In genomic region chr3:150059729-150060128, GRCh38 we compare ENCODE assay signal across 24 cellular contexts.
A peak's percentile ranks its signal among the peaks of the same experiment; 100 is the strongest.
DNase-seq lines count a peak whose midpoint lies in the region; ATAC-seq, FAIRE-seq and TF ChIP-seq lines count a peak whose summit lies in the region.
"Had no signal": no experiment of that assay in that cellular context is flagged by ENCODE, and none has a peak within 500 bp of the region (broad histone marks: within the 10 kb centered on the region; RNA-seq: fewer than 3 reads in every experiment).

No MANE protein-coding gene starts in this region.

- H3K4me1 ChIP-seq in astrocyte (ENCODE audit: insufficient read depth, low read length), result peaks cover 7% of the 10 kb centered on the region
- H3K4me1 ChIP-seq in psoas muscle, result peaks cover 46% of the 10 kb centered on the region
- H3K4me1 ChIP-seq in Karpas-422 (ENCODE audit: low read length), result peaks cover 14% of the 10 kb centered on the region
- H3K4me1 ChIP-seq in HAP-1, result 0 out of 2 replicates have a peak, but pooled peaks cover 3% of the 10 kb centered on the region
- H3K4me1 ChIP-seq: left lung, upper lobe of right lung had no signal

- ATAC-seq in psoas muscle (no peak), GM21717 (IDR thresholded peaks at IDR 0.05; ENCODE audit: unreplicated experiment) (no peak)
- ATAC-seq: activated naive CD8-positive, alpha-beta T cell treated with anti-CD3 and anti-CD28 coated beads, Interleukin-2, amount 50 U/mL, for 24 hours; left lung; right cardiac atrium; stimulated activated naive CD8-positive, alpha-beta T cell treated with anti-CD3 and anti-CD28 coated beads, Interleukin-15, amount 100 ng/mL, for 72 hours; upper lobe of right lung had no signal

- H3K27ac Mint-ChIP-seq in astrocyte (ENCODE audit: unreplicated experiment), result no peak overlapping the region
- H3K27ac Mint-ChIP-seq: activated naive CD8-positive, alpha-beta T cell treated with anti-CD3 and anti-CD28 coated beads, Interleukin-2, amount 50 U/mL, for 24 hours; activated T-helper 1 cell treated with anti-CD3 and anti-CD28 coated beads, Interleukin-12 subunit alpha, Interleukin-12 subunit beta, Interleukin-2, Interleukin-4 antibody, amounts not matched to agents 30 ng/mL and 10 ng/mL and 1 ng/mL, durations not matched to agents 14 hours and 24 hours and 36 hours; CD4-positive, alpha-beta memory T cell; HFFc6; stimulated activated naive CD8-positive, alpha-beta T cell treated with anti-CD3 and anti-CD28 coated beads, Interleukin-15, amount 100 ng/mL, for 72 hours had no signal

- no peak overlapping the region for H2AFZ ChIP-seq in astrocyte (ENCODE audit: low read depth, low read length)
- no peak overlapping the region for H2AFZ ChIP-seq in Karpas-422 (ENCODE audit: low read length)

- H3K27me3 ChIP-seq in astrocyte (ENCODE audit: insufficient read depth, low read length) (peaks cover 3% of the 10 kb centered on the region), psoas muscle (ENCODE audit: insufficient read depth in 3 of 3, low read length in 2 of 3) (no peaks in the 10 kb centered on the region), Karpas-422 (ENCODE audit: low read length) (no peaks in the 10 kb centered on the region), HAP-1 (ENCODE audit: low read depth) (peaks cover 9% of the 10 kb centered on the region)
- H3K27me3 ChIP-seq: left lung, upper lobe of right lung had no signal

- peaks cover 2% of the 10 kb centered on the region for H3K9me3 Mint-ChIP-seq in astrocyte (ENCODE audit: unreplicated experiment)
- H3K9me3 Mint-ChIP-seq: activated naive CD8-positive, alpha-beta T cell treated with anti-CD3 and anti-CD28 coated beads, Interleukin-2, amount 50 U/mL, for 24 hours; activated T-helper 1 cell treated with anti-CD3 and anti-CD28 coated beads, Interleukin-12 subunit alpha, Interleukin-12 subunit beta, Interleukin-2, Interleukin-4 antibody, amounts not matched to agents 30 ng/mL and 10 ng/mL and 1 ng/mL, durations not matched to agents 14 hours and 24 hours and 36 hours; CD4-positive, alpha-beta memory T cell; HFFc6; stimulated activated naive CD8-positive, alpha-beta T cell treated with anti-CD3 and anti-CD28 coated beads, Interleukin-15, amount 100 ng/mL, for 72 hours had no signal

- peaks cover 7% of the 10 kb centered on the region for H3K4me1 Mint-ChIP-seq in astrocyte (ENCODE audit: low read depth, unreplicated experiment)
- H3K4me1 Mint-ChIP-seq: activated naive CD8-positive, alpha-beta T cell treated with anti-CD3 and anti-CD28 coated beads, Interleukin-2, amount 50 U/mL, for 24 hours; CD4-positive, alpha-beta memory T cell; stimulated activated naive CD8-positive, alpha-beta T cell treated with anti-CD3 and anti-CD28 coated beads, Interleukin-15, amount 100 ng/mL, for 72 hours had no signal

- WGBS in psoas muscle, 3 donors, result 59 to 80% (median 63%) methylated on average over 4 of the region's 4 CpGs

- H3K4me3 ChIP-seq in astrocyte (ENCODE audit: insufficient read depth, low read depth, low read length) (no peak overlapping the region), psoas muscle (no peak overlapping the region), Karpas-422 (ENCODE audit: low read length) (no peak overlapping the region), HAP-1 (no peak overlapping the region)
- H3K4me3 ChIP-seq: left lung, upper lobe of right lung had no signal

- TF ChIP-seq CTCF in astrocyte (IDR thresholded peaks at IDR 0.05; ENCODE audit: insufficient read depth, low read depth, low read length), result no peak
- TF ChIP-seq CTCF in psoas muscle (IDR thresholded peaks at IDR 0.05), result no peak

- FAIRE-seq in astrocyte (lab: Jason Lieb, UNC), result no peak
- FAIRE-seq: RCC 7860 had no signal

- H3K4me2 ChIP-seq in astrocyte (ENCODE audit: low read length) (no peak overlapping the region), Karpas-422 (ENCODE audit: low read depth, low read length, poor library complexity, severe bottlenecking) (no peak overlapping the region)
- H3K4me2 ChIP-seq: KMS-11, SK-N-SH had no signal

- H3K79me2 ChIP-seq in astrocyte (ENCODE audit: insufficient read depth, low read length) (no peaks in the 10 kb centered on the region), Karpas-422 (ENCODE audit: low read length) (no peaks in the 10 kb centered on the region)

- no peaks in the 10 kb centered on the region for H3K9me2 ChIP-seq in Karpas-422 (replicated peaks; ENCODE audit: insufficient read depth, low read length)
- H3K9me2 ChIP-seq: SK-N-SH had no signal

- no peaks in the 10 kb centered on the region for H3K9me3 ChIP-seq in astrocyte (ENCODE audit: insufficient read depth, low read depth, low read length)
- H3K9me3 ChIP-seq in psoas muscle, result no peaks in the 10 kb centered on the region
- H3K9me3 ChIP-seq in Karpas-422 (ENCODE audit: low read length), result no peaks in the 10 kb centered on the region
- no peaks in the 10 kb centered on the region for H3K9me3 ChIP-seq in HAP-1
- H3K9me3 ChIP-seq: left lung, SK-N-SH, upper lobe of right lung had no signal

- no peaks in the 10 kb centered on the region for H3K36me3 Mint-ChIP-seq in astrocyte (ENCODE audit: low read depth, unreplicated experiment)
- H3K36me3 Mint-ChIP-seq: CD4-positive, alpha-beta memory T cell had no signal

- H4K20me1 ChIP-seq in astrocyte (ENCODE audit: insufficient read depth, low read length) (no peaks in the 10 kb centered on the region), Karpas-422 (ENCODE audit: insufficient read depth, low read depth, low read length) (no peaks in the 10 kb centered on the region)

- DNase-seq in DMS79 treated with DMSO at 0.1 percent for 48 hours (lab: John Stamatoyannopoulos, UW), result peak; percentile 92
- peak; percentile 73 for DNase-seq in NCI-H146 (lab: John Stamatoyannopoulos, UW)
- DNase-seq in astrocyte (ENCODE audit: low read depth), result peak; percentile 48
- no peak for DNase-seq in psoas muscle
- no peak for DNase-seq in Karpas-422
- DNase-seq in NCI-H1694 (lab: John Stamatoyannopoulos, UW), result no peak
- no peak for DNase-seq in HAP-1 (ENCODE audit: low spot score in 2 of 2)
- DNase-seq: activated CD8-positive, alpha-beta memory T cell treated with anti-CD3 and anti-CD28 coated beads for 24 hours; activated naive CD8-positive, alpha-beta T cell treated with anti-CD3 and anti-CD28 coated beads, Interleukin-2, amount 50 U/mL, for 24 hours; CD4-positive, alpha-beta memory T cell; HFFc6; left lung; NCI-H187 treated with DMSO at 0.1 percent for 48 hours; right cardiac atrium; SK-N-SH; stimulated activated naive CD8-positive, alpha-beta T cell treated with anti-CD3 and anti-CD28 coated beads, Interleukin-15, amount 100 ng/mL, for 72 hours; T-helper 9 cell; upper lobe of right lung had no signal

- peaks cover 16% of the 10 kb centered on the region for H3K27me3 Mint-ChIP-seq in astrocyte (ENCODE audit: low read depth, unreplicated experiment)

- no peaks in the 10 kb centered on the region for H3K36me3 ChIP-seq in astrocyte (ENCODE audit: insufficient read depth, low read length)
- H3K36me3 ChIP-seq in psoas muscle (ENCODE audit: insufficient read depth in 1 of 2, low read depth in 1 of 2), result no peaks in the 10 kb centered on the region
- no peaks in the 10 kb centered on the region for H3K36me3 ChIP-seq in Karpas-422 (ENCODE audit: insufficient read depth, low read length)
- no peaks in the 10 kb centered on the region for H3K36me3 ChIP-seq in HAP-1 (replicated peaks)
- H3K36me3 ChIP-seq: left lung, upper lobe of right lung had no signal

- H3K27ac ChIP-seq in astrocyte (ENCODE audit: low read depth, low read length), result no peak overlapping the region
- H3K27ac ChIP-seq in psoas muscle, result peak overlapping the region; percentile 95
- no peak overlapping the region for H3K27ac ChIP-seq in Karpas-422 (ENCODE audit: low read length)
- H3K27ac ChIP-seq: dorsolateral prefrontal cortex, epithelial cell of prostate, KMS-11, left lung, upper lobe of right lung had no signal

- H3K9ac ChIP-seq in astrocyte (ENCODE audit: low read length) (no peak overlapping the region), Karpas-422 (ENCODE audit: low read length) (no peak overlapping the region)
- H3K9ac ChIP-seq: KMS-11, SK-N-SH had no signal

- intact Hi-C loops in psoas muscle (cut with DNase I), result loop anchor here in 1 of 2 donors (2.0 kb wide), 1 partner anchor 89 kb away; the partner anchor contains the start of gene PFN2

- no peak overlapping the region for H3K4me3 Mint-ChIP-seq in astrocyte (ENCODE audit: unreplicated experiment)
- H3K4me3 Mint-ChIP-seq: activated naive CD8-positive, alpha-beta T cell treated with anti-CD3 and anti-CD28 coated beads, Interleukin-2, amount 50 U/mL, for 24 hours; activated T-helper 1 cell treated with anti-CD3 and anti-CD28 coated beads, Interleukin-12 subunit alpha, Interleukin-12 subunit beta, Interleukin-2, Interleukin-4 antibody, amounts not matched to agents 30 ng/mL and 10 ng/mL and 1 ng/mL, durations not matched to agents 14 hours and 24 hours and 36 hours; CD4-positive, alpha-beta memory T cell; HFFc6; stimulated activated naive CD8-positive, alpha-beta T cell treated with anti-CD3 and anti-CD28 coated beads, Interleukin-15, amount 100 ng/mL, for 72 hours had no signal

- in situ Hi-C loops in HAP-1 (cut with MboI; ENCODE audit: low sequenced_read_pairs), result no loop called here

Comparison
In these comparisons a context has a peak if more than half of its experiments do, and no peak if none do; other contexts are left out.
1. DNase-seq: peak in DMS79 treated with DMSO at 0.1 percent for 48 hours (single experiment), NCI-H146 (single experiment) and astrocyte (single experiment); none in psoas muscle (0 of 2), Karpas-422 (single experiment), NCI-H1694 (single experiment) and HAP-1 (0 of 2).